ENCODE assay signal across 19 cellular contexts in genomic region chr18:61336766-61337165, GRCh38. TPM values are rescaled to one million over a fixed set of nuclear protein-coding genes. Genes with fewer than 3 reads are reported as not detected.
"Had no signal": no experiment of that assay in that cellular context is flagged by ENCODE, and none has a peak within 500 bp of the region (broad histone marks: within the 10 kb centered on the region; RNA-seq: fewer than 3 reads in every experiment).

No MANE protein-coding gene starts in this region.

- H3K9ac ChIP-seq: parathyroid adenoma had no signal

- H3K36me3 Mint-ChIP-seq: activated CD4-positive, alpha-beta memory T cell treated with anti-CD3 and anti-CD28 coated beads for 36 hours; naive B cell; stimulated activated effector memory CD8-positive, alpha-beta T cell treated with anti-CD3 and anti-CD28 coated beads, Interleukin-12 subunit alpha, Interleukin-12 subunit beta, amount 100 ng/mL, for 72 hours had no signal

- H3K4me3 ChIP-seq: adrenal gland, body of pancreas, gastroesophageal sphincter, hepatocyte, lung, tibial nerve had no signal

- H3K27ac ChIP-seq: adrenal gland, body of pancreas, gastroesophageal sphincter, hepatocyte, parathyroid adenoma, tibial nerve had no signal

- DNase-seq: activated CD4-positive, alpha-beta memory T cell treated with anti-CD3 and anti-CD28 coated beads for 36 hours; activated CD4-positive, alpha-beta T cell treated with anti-CD3 and anti-CD28 coated beads for 36 hours; activated CD8-positive, alpha-beta memory T cell treated with anti-CD3 and anti-CD28 coated beads, Interleukin-2, amount 10 ng/mL, durations not matched to agents 7 days and 5 days; activated naive CD4-positive, alpha-beta T cell treated with anti-CD3 and anti-CD28 coated beads, Interleukin-2, amount 50 U/mL, for 16 hours; activated T-cell treated with anti-CD3 and anti-CD28 coated beads, Interleukin-2, amount 50 U/mL, for 1 hour; adrenal gland; body of pancreas; dermis blood vessel endothelial cell; endodermal cell; naive B cell; T-helper 2 cell had no signal

- H3K27ac Mint-ChIP-seq: activated CD4-positive, alpha-beta memory T cell treated with anti-CD3 and anti-CD28 coated beads for 36 hours; activated CD4-positive, alpha-beta T cell treated with anti-CD3 and anti-CD28 coated beads for 36 hours; activated CD8-positive, alpha-beta memory T cell treated with anti-CD3 and anti-CD28 coated beads, Interleukin-2, amount 10 ng/mL, durations not matched to agents 7 days and 5 days; endodermal cell; naive B cell; stimulated activated effector memory CD8-positive, alpha-beta T cell treated with anti-CD3 and anti-CD28 coated beads, Interleukin-12 subunit alpha, Interleukin-12 subunit beta, amount 100 ng/mL, for 72 hours had no signal

- H3K4me3 Mint-ChIP-seq: activated CD4-positive, alpha-beta memory T cell treated with anti-CD3 and anti-CD28 coated beads for 36 hours; activated CD4-positive, alpha-beta T cell treated with anti-CD3 and anti-CD28 coated beads for 36 hours; activated CD8-positive, alpha-beta memory T cell treated with anti-CD3 and anti-CD28 coated beads, Interleukin-2, amount 10 ng/mL, durations not matched to agents 7 days and 5 days; central memory CD8-positive, alpha-beta T cell; endodermal cell; naive B cell; stimulated activated effector memory CD8-positive, alpha-beta T cell treated with anti-CD3 and anti-CD28 coated beads, Interleukin-12 subunit alpha, Interleukin-12 subunit beta, amount 100 ng/mL, for 72 hours had no signal

- H3K9me3 ChIP-seq: adrenal gland, body of pancreas, gastroesophageal sphincter, tibial nerve had no signal

- H3K4me1 Mint-ChIP-seq: activated CD8-positive, alpha-beta memory T cell treated with anti-CD3 and anti-CD28 coated beads, Interleukin-2, amount 10 ng/mL, durations not matched to agents 7 days and 5 days; central memory CD8-positive, alpha-beta T cell; stimulated activated effector memory CD8-positive, alpha-beta T cell treated with anti-CD3 and anti-CD28 coated beads, Interleukin-12 subunit alpha, Interleukin-12 subunit beta, amount 100 ng/mL, for 72 hours had no signal

- H3K9me3 Mint-ChIP-seq: activated CD4-positive, alpha-beta memory T cell treated with anti-CD3 and anti-CD28 coated beads for 36 hours; central memory CD8-positive, alpha-beta T cell; endodermal cell; stimulated activated effector memory CD8-positive, alpha-beta T cell treated with anti-CD3 and anti-CD28 coated beads, Interleukin-12 subunit alpha, Interleukin-12 subunit beta, amount 100 ng/mL, for 72 hours had no signal

- H3K36me3 ChIP-seq: adrenal gland, gastroesophageal sphincter, tibial nerve had no signal

- ATAC-seq: activated CD4-positive, alpha-beta T cell treated with anti-CD3 and anti-CD28 coated beads for 36 hours; activated CD8-positive, alpha-beta memory T cell treated with anti-CD3 and anti-CD28 coated beads, Interleukin-2, amount 10 ng/mL, durations not matched to agents 7 days and 5 days; body of pancreas; gastroesophageal sphincter; stimulated activated effector memory CD8-positive, alpha-beta T cell treated with anti-CD3 and anti-CD28 coated beads, Interleukin-12 subunit alpha, Interleukin-12 subunit beta, amount 100 ng/mL, for 72 hours had no signal

- H3K4me1 ChIP-seq: adrenal gland, parathyroid adenoma had no signal

RNA-seq across cellular contexts. Expression of gene CDH20, which starts 3.5 kb away (rescaled TPM):
- total RNA-seq: epithelial cell of proximal tubule had no signal
